ENCODE assay signal across 18 cellular contexts in genomic region chr19:45163751-45164150, GRCh38. TPM values are rescaled to one million over a fixed set of nuclear protein-coding genes. Genes with fewer than 3 reads are reported as not detected.
DNase-seq lines count a peak whose midpoint lies in the region; ATAC-seq, FAIRE-seq and TF ChIP-seq lines count a peak whose summit lies in the region.
"Had no signal": no experiment of that assay in that cellular context is flagged by ENCODE, and none has a peak within 500 bp of the region (broad histone marks: within the 10 kb centered on the region; RNA-seq: fewer than 3 reads in every experiment).

No MANE protein-coding gene starts in this region.

- H3K14ac ChIP-seq in neuronal stem cell (ENCODE audit: low read length) = peak overlapping the region; percentile 56

- in situ Hi-C loops in GM12878 (cut with MboI) = no loop called here

- H2AFZ ChIP-seq in GM12878 (ENCODE audit: control insufficient read depth, low read depth, low read length) (no peak overlapping the region; the same call in 1 of the 2 replicates), neuronal stem cell (ENCODE audit: low read length) (no peak overlapping the region)

- H3K4me1 Mint-ChIP-seq in activated CD4-positive, alpha-beta memory T cell treated with anti-CD3 and anti-CD28 coated beads for 36 hours (ENCODE audit: low read depth) = peaks cover 14% of the 10 kb centered on the region
- peaks cover 25% of the 10 kb centered on the region for H3K4me1 Mint-ChIP-seq in activated CD4-positive, alpha-beta memory T cell treated with anti-CD3 and anti-CD28 coated beads, Interleukin-2, amount 10 ng/mL, durations not matched to agents 7 days and 5 days

- H3K27ac ChIP-seq in GM12878 (ENCODE audit: control insufficient read depth, insufficient read depth) (peak overlapping the region; percentile 64; the same call in 1 of the 2 replicates), neuronal stem cell (replicated peaks; ENCODE audit: low read length) (no peak overlapping the region)

- TF ChIP-seq RAD21 in GM12878 (IDR thresholded peaks at IDR 0.05; ENCODE audit: insufficient read depth, low read depth, low read length) = no peak

- no TSS peak for BruUV-seq in GM12878 (replicated peaks; lab: Mats Ljungman, UMichigan)

- ATAC-seq in GM12878 = no peak
- no peak for ATAC-seq in GM18517 (IDR thresholded peaks at IDR 0.05; ENCODE audit: unreplicated experiment)
- no peak for ATAC-seq in mucosa of descending colon

- TF ChIP-seq CTCF in GM12878 (IDR thresholded peaks at IDR 0.05 in 2 of 3, conservative IDR thresholded peaks at IDR 0.05 in 1 of 3; ENCODE audit: control insufficient read depth in 2 of 3, extremely low read depth in 1 of 3, insufficient read depth in 1 of 3, low read depth in 3 of 3, low read length in 3 of 3) (no peak), mucosa of descending colon (IDR thresholded peaks at IDR 0.05) (no peak)

- no peaks in the 10 kb centered on the region for H3K36me3 Mint-ChIP-seq in activated CD4-positive, alpha-beta memory T cell treated with anti-CD3 and anti-CD28 coated beads for 36 hours
- H3K36me3 Mint-ChIP-seq in activated CD4-positive, alpha-beta memory T cell treated with anti-CD3 and anti-CD28 coated beads, Interleukin-2, amount 10 ng/mL, durations not matched to agents 7 days and 5 days (ENCODE audit: low read depth) = no peaks in the 10 kb centered on the region
- H3K36me3 Mint-ChIP-seq: type B pancreatic cell had no signal

- H3K79me2 ChIP-seq in GM12878 (ENCODE audit: control insufficient read depth, insufficient read depth, low read length) = no peaks in the 10 kb centered on the region

- 90% methylated on average over 11 of the region's 11 CpGs for WGBS in GM12878 (ENCODE audit: insufficient coverage, insufficient replicate concordance, low lambda C conversion rate, missing lambda C conversion rate)
- no CpG with 5 or more reads among the region's 11 CpGs for WGBS in neuronal stem cell (ENCODE audit: extremely low coverage in 2 of 2, insufficient read length in 2 of 2, insufficient replicate concordance in 1 of 2), 2 donors

- H3K36me3 ChIP-seq in GM12878 (ENCODE audit: control insufficient read depth in 2 of 2, insufficient read depth in 2 of 2, low read length in 1 of 2) (no peaks in the 10 kb centered on the region), neuronal stem cell (replicated peaks in 1 of 2; ENCODE audit: control insufficient read depth in 2 of 2, insufficient read depth in 2 of 2, low read length in 2 of 2) (no peaks in the 10 kb centered on the region), mucosa of descending colon (ENCODE audit: low read depth) (no peaks in the 10 kb centered on the region)
- H3K36me3 ChIP-seq: MG63 had no signal

- peak overlapping the region; percentile 38 for H3K27ac Mint-ChIP-seq in activated CD4-positive, alpha-beta memory T cell treated with anti-CD3 and anti-CD28 coated beads for 36 hours
- no peak overlapping the region for H3K27ac Mint-ChIP-seq in activated CD4-positive, alpha-beta memory T cell treated with anti-CD3 and anti-CD28 coated beads, Interleukin-2, amount 10 ng/mL, durations not matched to agents 7 days and 5 days
- H3K27ac Mint-ChIP-seq: type B pancreatic cell had no signal

- no peaks in the 10 kb centered on the region; a peak in 1 of 4 replicates for H3K27me3 ChIP-seq in GM12878 (replicated peaks in 1 of 2; ENCODE audit: control insufficient read depth in 2 of 2, insufficient read depth in 2 of 2, low read length in 1 of 2)
- H3K27me3 ChIP-seq in neuronal stem cell (ENCODE audit: control insufficient read depth in 3 of 3, insufficient read depth in 3 of 3, low read depth in 1 of 3, low read length in 3 of 3) = peaks cover 0 to 24% (median 2%) of the 10 kb centered on the region in 3 experiments
- H3K27me3 ChIP-seq: MG63 had no signal

- peaks cover 2% of the 10 kb centered on the region for H3K79me1 ChIP-seq in neuronal stem cell (ENCODE audit: low read depth, low read length)

- POLR2A ChIA-PET in activated CD4-positive, alpha-beta memory T cell treated with anti-CD3 and anti-CD28 coated beads for 36 hours (lab: Charles Lee) = interaction anchor here (1.2 to 2.3 kb wide), 2 partner anchors 9 to 14 kb away, joined by 5 to 15 read pairs; partner anchors contain the start of genes BLOC1S3 and TRAPPC6A
- POLR2A ChIA-PET in activated CD4-positive, alpha-beta memory T cell treated with anti-CD3 and anti-CD28 coated beads, Interleukin-2, amount 10 ng/mL, durations not matched to agents 7 days and 5 days (lab: Charles Lee) = interaction anchor here (1.2 to 3.6 kb wide), 4 partner anchors 13 to 125 kb away, joined by 3 to 31 read pairs (median 9); partner anchors contain the start of genes BLOC1S3, CLASRP, PPP1R37 and TRAPPC6A
- POLR2A ChIA-PET in GM12878 (lab: Charles Lee) = interaction anchor here (0.5 to 3.0 kb wide), 5 partner anchors 14 to 124 kb away, joined by 3 to 26 read pairs (median 6); partner anchors contain the start of genes BLOC1S3 and TRAPPC6A

- intact Hi-C loops in activated CD4-positive, alpha-beta memory T cell treated with anti-CD3 and anti-CD28 coated beads for 36 hours (cut with micrococcal nuclease) = no loop called here
- intact Hi-C loops in GM12878 (cut with micrococcal nuclease; ENCODE audit: unreplicated experiment) (loop anchor here (1.0 kb wide), 1 partner anchor 26 kb away; no protein-coding TSS in a partner anchor), mucosa of descending colon (cut with DNase I, micrococcal nuclease) (no loop called here)

- TF ChIP-seq POLR2A in GM12878 (IDR thresholded peaks at IDR 0.05; ENCODE audit: low read depth, low read length) = no peak

- H2BK12ac ChIP-seq in neuronal stem cell (ENCODE audit: low read length) = no peak overlapping the region

- no peak overlapping the region for H4K8ac ChIP-seq in neuronal stem cell (ENCODE audit: low read depth, low read length)

- no peak overlapping the region for H4K91ac ChIP-seq in neuronal stem cell (ENCODE audit: low read depth, low read length, poor library complexity)

- no peak for TF ChIP-seq EP300 in GM12878 (IDR thresholded peaks at IDR 0.05; ENCODE audit: borderline replicate concordance in 1 of 2, control insufficient read depth in 1 of 2, low read depth in 2 of 2, low read length in 2 of 2)

- H3K4me3 Mint-ChIP-seq in activated CD4-positive, alpha-beta memory T cell treated with anti-CD3 and anti-CD28 coated beads for 36 hours = peak overlapping the region; percentile 29
- no peak overlapping the region for H3K4me3 Mint-ChIP-seq in activated CD4-positive, alpha-beta memory T cell treated with anti-CD3 and anti-CD28 coated beads, Interleukin-2, amount 10 ng/mL, durations not matched to agents 7 days and 5 days
- H3K4me3 Mint-ChIP-seq: type B pancreatic cell had no signal

- H4K20me1 ChIP-seq in GM12878 (ENCODE audit: control insufficient read depth, insufficient read depth) = no peaks in the 10 kb centered on the region

- peak overlapping the region; percentile 12; the same call in 1 of the 2 replicates for H3K4me2 ChIP-seq in GM12878 (ENCODE audit: control insufficient read depth, insufficient read depth)
- no peak overlapping the region for H3K4me2 ChIP-seq in neuronal stem cell (ENCODE audit: insufficient read depth, low read length, poor library complexity, severe bottlenecking)

- no peak for FAIRE-seq in GM12878 (lab: Jason Lieb, UNC)
- FAIRE-seq: A549, islet of Langerhans had no signal

- peak overlapping the region; percentile 53 for H2BK5ac ChIP-seq in neuronal stem cell (ENCODE audit: low read length)

- H3K4me1 ChIP-seq in GM12878 (ENCODE audit: control insufficient read depth, insufficient read depth, low read length) (peaks cover 18% of the 10 kb centered on the region), neuronal stem cell (ENCODE audit: control insufficient read depth in 2 of 2, insufficient read depth in 1 of 2, low read depth in 1 of 2, low read length in 2 of 2) (peaks cover 1 to 15% of the 10 kb centered on the region in 2 donors), mucosa of descending colon (ENCODE audit: low read depth) (peaks cover 9% of the 10 kb centered on the region)

- H3K4me3 ChIP-seq in GM12878 = no peak overlapping the region
- no peak overlapping the region for H3K4me3 ChIP-seq in neuronal stem cell (ENCODE audit: low read length in 2 of 2)
- H3K4me3 ChIP-seq in mucosa of descending colon = no peak overlapping the region
- H3K4me3 ChIP-seq: A549, MG63 had no signal

- no peak overlapping the region for H2BK15ac ChIP-seq in neuronal stem cell (ENCODE audit: low read length)

- no peaks in the 10 kb centered on the region for H3K9me3 Mint-ChIP-seq in activated CD4-positive, alpha-beta memory T cell treated with anti-CD3 and anti-CD28 coated beads for 36 hours
- H3K9me3 Mint-ChIP-seq in activated CD4-positive, alpha-beta memory T cell treated with anti-CD3 and anti-CD28 coated beads, Interleukin-2, amount 10 ng/mL, durations not matched to agents 7 days and 5 days = no peaks in the 10 kb centered on the region
- H3K9me3 Mint-ChIP-seq: type B pancreatic cell had no signal

- RAD21 ChIA-PET in GM12878 (lab: Charles Lee; ENCODE audit: unreplicated experiment) = interaction anchor here (1.2 to 2.8 kb wide), 6 partner anchors 10 to 147 kb away, joined by 3 to 19 read pairs (median 10); partner anchors contain the start of genes BLOC1S3, PPP1R37 and TRAPPC6A

- H3K18ac ChIP-seq in neuronal stem cell (ENCODE audit: low read length) = no peak overlapping the region

- SMC1A ChIA-PET in GM12878 (lab: Charles Lee; ENCODE audit: uncharacterized antibody, unreplicated experiment) = interaction anchor here (1.4 to 2.6 kb wide), 4 partner anchors 14 to 104 kb away, joined by 3 to 17 read pairs (median 6); partner anchors contain the start of genes BLOC1S3, PPP1R37 and TRAPPC6A

- DNase-seq in activated CD4-positive, alpha-beta memory T cell treated with anti-CD3 and anti-CD28 coated beads for 36 hours = no peak
- no peak for DNase-seq in activated CD4-positive, alpha-beta memory T cell treated with anti-CD3 and anti-CD28 coated beads, Interleukin-2, amount 10 ng/mL, durations not matched to agents 7 days and 5 days
- DNase-seq in NCI-H2171 (lab: John Stamatoyannopoulos, UW) (peak; percentile 44), GM12878 (ENCODE audit: low read depth, low spot score) (no peak), neuronal stem cell (ENCODE audit: low spot score) (no peak), hypothalamus (lab: John Stamatoyannopoulos, UW) (no peak), mucosa of descending colon (no peak)
- DNase-seq: cerebellar nuclear complex, HCEC 1CT, head of caudate nucleus, MG63, NCI-H446 treated with DMSO at 0.1 percent for 48 hours, RPMI8226 had no signal

- no peak overlapping the region for H3K23ac ChIP-seq in neuronal stem cell (ENCODE audit: low read depth, low read length, poor library complexity)

- H2BK120ac ChIP-seq in neuronal stem cell (ENCODE audit: low read depth, low read length) = no peak overlapping the region

- H3K9me3 ChIP-seq in GM12878 (replicated peaks; ENCODE audit: control insufficient read depth, insufficient read depth, low read length) (no peaks in the 10 kb centered on the region), neuronal stem cell (replicated peaks in 1 of 2; ENCODE audit: control insufficient read depth in 2 of 2, insufficient read depth in 1 of 2, low read depth in 1 of 2, low read length in 2 of 2) (no peaks in the 10 kb centered on the region), mucosa of descending colon (no peaks in the 10 kb centered on the region)
- H3K9me3 ChIP-seq: A549, MG63 had no signal

- H3K9ac ChIP-seq in GM12878 (ENCODE audit: control insufficient read depth, insufficient read depth, low read length) (peak overlapping the region; percentile 48), neuronal stem cell (ENCODE audit: low read depth, low read length, poor library complexity) (peak overlapping the region; percentile 34)

- CTCF ChIA-PET in activated CD4-positive, alpha-beta memory T cell treated with anti-CD3 and anti-CD28 coated beads for 36 hours (lab: Charles Lee) = interaction anchor here (0.8 to 1.8 kb wide), 4 partner anchors 9 to 37 kb away, joined by 3 to 8 read pairs (median 5); partner anchors contain the start of genes BLOC1S3 and TRAPPC6A
- CTCF ChIA-PET in activated CD4-positive, alpha-beta memory T cell treated with anti-CD3 and anti-CD28 coated beads, Interleukin-2, amount 10 ng/mL, durations not matched to agents 7 days and 5 days (lab: Charles Lee) = no interaction called here
- CTCF ChIA-PET in GM12878 (lab: Yijun Ruan, JAX) = interaction anchor here (0.6 to 1.9 kb wide), 7 partner anchors 14 to 83 kb away, joined by 3 to 18 read pairs (median 7); partner anchors contain the start of genes BLOC1S3 and TRAPPC6A

- H2AK5ac ChIP-seq in neuronal stem cell (ENCODE audit: low read depth, low read length) = peak overlapping the region; percentile 63

- H3K4ac ChIP-seq in neuronal stem cell (ENCODE audit: low read length) = no peak overlapping the region

- no peaks in the 10 kb centered on the region for H3K27me3 Mint-ChIP-seq in activated CD4-positive, alpha-beta memory T cell treated with anti-CD3 and anti-CD28 coated beads for 36 hours
- H3K27me3 Mint-ChIP-seq in activated CD4-positive, alpha-beta memory T cell treated with anti-CD3 and anti-CD28 coated beads, Interleukin-2, amount 10 ng/mL, durations not matched to agents 7 days and 5 days = peaks cover 3% of the 10 kb centered on the region

RNA-seq across cellular contexts. Expression of gene NKPD1, which starts 3.0 kb away (rescaled TPM):
- under 1 TPM; 0.10 to 0.22 TPM for total RNA-seq in activated CD4-positive, alpha-beta memory T cell treated with anti-CD3 and anti-CD28 coated beads for 36 hours
- total RNA-seq in activated CD4-positive, alpha-beta memory T cell treated with anti-CD3 and anti-CD28 coated beads, Interleukin-2, amount 10 ng/mL, durations not matched to agents 7 days and 5 days = under 1 TPM; 0.10 to 0.15 TPM
- 1.4 and 1.6 TPM in 2 replicates for total RNA-seq in GM12878 (2013; cell fraction: nucleolus; rRNA removed)
- total RNA-seq in GM12878 (2014; rRNA removed) = 0.05 and 0.06 TPM in 2 replicates
- total RNA-seq in GM12878 (2014; rRNA removed; fragmentation: Illumina TruSeq; extraction: Trizol) = not detected in 2 replicates
- 0.05 and 0.13 TPM in 2 replicates for total RNA-seq in GM12878 (2021)
- polyA plus RNA-seq in GM12878 (2011; ENCODE audit: low read depth) = not detected
- polyA plus RNA-seq in GM12878 (2011; rRNA removed) = not detected in 2 replicates
- 0.03 TPM in 1 of 2 replicates, not detected in the other for polyA plus RNA-seq in GM12878 (2011; cell fraction: cytosol; rRNA removed)
- 0.28 and 0.37 TPM in 2 replicates for polyA plus RNA-seq in GM12878 (2011; cell fraction: nucleus; rRNA removed)
- polyA plus RNA-seq in GM12878 (2012) = 0.14 and 0.17 TPM in 2 replicates
- polyA plus RNA-seq in GM12878 (2014; fragmentation: Illumina TruSeq; extraction: Trizol) = not detected in 2 replicates
- polyA plus RNA-seq in GM12878 (2014; fragmentation: Nextera tagmentation; extraction: Ambion mirVana) = not detected
- 0.04 and 0.18 TPM in 2 replicates for polyA plus RNA-seq in GM12878 (2014; rRNA removed)
- polyA plus RNA-seq in GM12878 (2016; fragmentation: Nextera tagmentation; extraction: Ambion mirVana) = not detected
- polyA minus RNA-seq in GM12878 (2011; rRNA and poly(A)+ RNA removed) = 0.05 TPM in 1 of 2 replicates, not detected in the other
- polyA minus RNA-seq in GM12878 (2011; cell fraction: cytosol; rRNA and poly(A)+ RNA removed) = not detected in 2 replicates
- polyA minus RNA-seq in GM12878 (2011; cell fraction: nucleus; rRNA and poly(A)+ RNA removed) = 0.12 TPM in 1 of 2 replicates, not detected in the other
- polyA plus RNA-seq in neuronal stem cell (2013, experiment 1 of 2) = 0.28 TPM
- 0.33 TPM for polyA plus RNA-seq in neuronal stem cell (2013, experiment 2 of 2)
- total RNA-seq in mucosa of descending colon = not detected
- polyA plus RNA-seq: fibroblast of lung had no signal

RNA-seq across cellular contexts. Expression of gene TRAPPC6A, which starts 14.3 kb away (rescaled TPM):
- 10 to 100 TPM; 35.1 to 39.9 TPM for total RNA-seq in activated CD4-positive, alpha-beta memory T cell treated with anti-CD3 and anti-CD28 coated beads for 36 hours
- 10 to 100 TPM; 64.4 to 65.0 TPM for total RNA-seq in activated CD4-positive, alpha-beta memory T cell treated with anti-CD3 and anti-CD28 coated beads, Interleukin-2, amount 10 ng/mL, durations not matched to agents 7 days and 5 days
- 3.3 and 5.8 TPM in 2 replicates for total RNA-seq in GM12878 (2013; cell fraction: nucleolus; rRNA removed)
- total RNA-seq in GM12878 (2014; rRNA removed) (46.8 and 48.8 TPM in 2 replicates), GM12878 (2014; rRNA removed; fragmentation: Illumina TruSeq; extraction: Trizol) (21.5 and 23.8 TPM in 2 replicates), GM12878 (2021) (62.8 and 66.8 TPM in 2 replicates), mucosa of descending colon (10 to 100 TPM; 29.0 to 45.1 (median 37.4) TPM)
- polyA plus RNA-seq in GM12878 (2011; ENCODE audit: low read depth) = 37.6 TPM
- polyA plus RNA-seq in GM12878 (2011; rRNA removed) (15.1 and 24.9 TPM in 2 replicates), GM12878 (2014; fragmentation: Illumina TruSeq; extraction: Trizol) (1.4 and 16.8 TPM in 2 replicates), GM12878 (2014; fragmentation: Nextera tagmentation; extraction: Ambion mirVana) (10 to 100 TPM in 1 of 2 experiments, 1 to 10 TPM in 1; 1.8 to 20.3 TPM), GM12878 (2014; rRNA removed) (66.7 and 68.2 TPM in 2 replicates), GM12878 (2016; fragmentation: Nextera tagmentation; extraction: Ambion mirVana) (10 to 100 TPM; 82.8 to 83.9 TPM)
- 59.6 and 60.5 TPM in 2 replicates for polyA plus RNA-seq in GM12878 (2011; cell fraction: cytosol; rRNA removed)
- polyA plus RNA-seq in GM12878 (2011; cell fraction: nucleus; rRNA removed) = 31.2 and 40.5 TPM in 2 replicates
- polyA plus RNA-seq in GM12878 (2012) = 90.0 and 92.6 TPM in 2 replicates
- 3.4 and 16.2 TPM in 2 replicates for polyA minus RNA-seq in GM12878 (2011; rRNA and poly(A)+ RNA removed)
- 3.7 and 7.6 TPM in 2 replicates for polyA minus RNA-seq in GM12878 (2011; cell fraction: cytosol; rRNA and poly(A)+ RNA removed)
- 3.6 and 3.9 TPM in 2 replicates for polyA minus RNA-seq in GM12878 (2011; cell fraction: nucleus; rRNA and poly(A)+ RNA removed)
- polyA plus RNA-seq in neuronal stem cell (2013, experiment 1 of 2) = 50.4 TPM
- 51.0 TPM for polyA plus RNA-seq in neuronal stem cell (2013, experiment 2 of 2)

RNA-seq across cellular contexts. Expression of gene BLOC1S3, which starts 14.8 kb away (rescaled TPM):
- total RNA-seq in activated CD4-positive, alpha-beta memory T cell treated with anti-CD3 and anti-CD28 coated beads for 36 hours = 10 to 100 TPM; 10.4 to 11.8 TPM
- 10 to 100 TPM; 16.3 to 20.4 TPM for total RNA-seq in activated CD4-positive, alpha-beta memory T cell treated with anti-CD3 and anti-CD28 coated beads, Interleukin-2, amount 10 ng/mL, durations not matched to agents 7 days and 5 days
- 8.3 and 8.9 TPM in 2 replicates for total RNA-seq in GM12878 (2013; cell fraction: nucleolus; rRNA removed)
- total RNA-seq in GM12878 (2014; rRNA removed) (4.2 and 4.4 TPM in 2 replicates), GM12878 (2014; rRNA removed; fragmentation: Illumina TruSeq; extraction: Trizol) (3.6 and 4.1 TPM in 2 replicates), GM12878 (2021) (17.0 and 18.3 TPM in 2 replicates), mucosa of descending colon (10 to 100 TPM in 2 of 3 donors, 1 to 10 TPM in 1; 9.8 to 12.3 (median 11.6) TPM)
- polyA plus RNA-seq in GM12878 (2011; ENCODE audit: low read depth) = 4.9 TPM
- polyA plus RNA-seq in GM12878 (2011; rRNA removed) (4.5 and 10.0 TPM in 2 replicates), GM12878 (2014; fragmentation: Illumina TruSeq; extraction: Trizol) (8.0 and 9.3 TPM in 2 replicates), GM12878 (2014; fragmentation: Nextera tagmentation; extraction: Ambion mirVana) (10 to 100 TPM; 10.0 to 14.5 TPM), GM12878 (2014; rRNA removed) (10.8 and 14.9 TPM in 2 replicates), GM12878 (2016; fragmentation: Nextera tagmentation; extraction: Ambion mirVana) (10 to 100 TPM; 14.7 to 15.0 TPM)
- polyA plus RNA-seq in GM12878 (2011; cell fraction: cytosol; rRNA removed) = 10.0 and 11.6 TPM in 2 replicates
- polyA plus RNA-seq in GM12878 (2011; cell fraction: nucleus; rRNA removed) = 6.6 and 7.7 TPM in 2 replicates
- 9.9 and 10.1 TPM in 2 replicates for polyA plus RNA-seq in GM12878 (2012)
- polyA minus RNA-seq in GM12878 (2011; rRNA and poly(A)+ RNA removed) = 11.9 and 15.3 TPM in 2 replicates
- 6.5 and 6.9 TPM in 2 replicates for polyA minus RNA-seq in GM12878 (2011; cell fraction: cytosol; rRNA and poly(A)+ RNA removed)
- polyA minus RNA-seq in GM12878 (2011; cell fraction: nucleus; rRNA and poly(A)+ RNA removed) = 4.2 and 7.9 TPM in 2 replicates
- polyA plus RNA-seq in neuronal stem cell (2013, experiment 1 of 2) = 3.6 TPM
- 3.7 TPM for polyA plus RNA-seq in neuronal stem cell (2013, experiment 2 of 2)
